ENCODE assay signal across 8 cellular contexts in genomic region chr4:184825394-184826314, GRCh38. TPM values are rescaled to one million over a fixed set of nuclear protein-coding genes. Genes with fewer than 3 reads are reported as not detected.
DNase-seq lines count a peak whose midpoint lies in the region; ATAC-seq and TF ChIP-seq lines count a peak whose summit lies in the region.

A gene with protein sequence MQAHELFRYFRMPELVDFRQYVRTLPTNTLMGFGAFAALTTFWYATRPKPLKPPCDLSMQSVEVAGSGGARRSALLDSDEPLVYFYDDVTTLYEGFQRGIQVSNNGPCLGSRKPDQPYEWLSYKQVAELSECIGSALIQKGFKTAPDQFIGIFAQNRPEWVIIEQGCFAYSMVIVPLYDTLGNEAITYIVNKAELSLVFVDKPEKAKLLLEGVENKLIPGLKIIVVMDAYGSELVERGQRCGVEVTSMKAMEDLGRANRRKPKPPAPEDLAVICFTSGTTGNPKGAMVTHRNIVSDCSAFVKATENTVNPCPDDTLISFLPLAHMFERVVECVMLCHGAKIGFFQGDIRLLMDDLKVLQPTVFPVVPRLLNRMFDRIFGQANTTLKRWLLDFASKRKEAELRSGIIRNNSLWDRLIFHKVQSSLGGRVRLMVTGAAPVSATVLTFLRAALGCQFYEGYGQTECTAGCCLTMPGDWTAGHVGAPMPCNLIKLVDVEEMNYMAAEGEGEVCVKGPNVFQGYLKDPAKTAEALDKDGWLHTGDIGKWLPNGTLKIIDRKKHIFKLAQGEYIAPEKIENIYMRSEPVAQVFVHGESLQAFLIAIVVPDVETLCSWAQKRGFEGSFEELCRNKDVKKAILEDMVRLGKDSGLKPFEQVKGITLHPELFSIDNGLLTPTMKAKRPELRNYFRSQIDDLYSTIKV (minus strand): TSS chr4:184825968. CDS start chr4:184803514, 22,454 bp downstream.

- DNase-seq in DMS79 treated with DMSO at 0.1 percent for 48 hours (lab: John Stamatoyannopoulos, UW) = peak; percentile 13
- no peak for DNase-seq in DMS79 (lab: John Stamatoyannopoulos, UW)
- peak; percentile 56 for DNase-seq in NCI-H1436 (lab: John Stamatoyannopoulos, UW)
- peak; percentile 53 for DNase-seq in activated CD4-positive, CD25-positive, alpha-beta regulatory T cell treated with anti-CD3 and anti-CD28 coated beads, Interleukin-2, amount 50 U/mL, for 16 hours (ENCODE audit: low read depth, low spot score)
- DNase-seq in caudate nucleus (lab: John Stamatoyannopoulos, UW) = peak in 60 of 61 donors; percentile 9 to 90 (median 72)
- DNase-seq in kidney epithelial cell (ENCODE audit: low read depth) = no peak
- peak; percentile 49 to 63 for DNase-seq in stimulated activated CD4-positive, alpha-beta T cell treated with anti-CD3 and anti-CD28 coated beads, Interleukin-1b, Interleukin-23, amount 100 ng/mL, for 1 hour (ENCODE audit: low read depth in 2 of 2)

- peak within 1 kb of the TSS; percentile 80 for H3K4me3 ChIP-seq in kidney epithelial cell (ENCODE audit: low read depth, low read length)

- no peaks in the 10 kb centered on the region for H3K36me3 ChIP-seq in kidney epithelial cell (ENCODE audit: control insufficient read depth, insufficient read depth, low read length)

- H3K27me3 ChIP-seq in kidney epithelial cell (ENCODE audit: control insufficient read depth, insufficient read depth, low read length) = no peaks in the 10 kb centered on the region

- H3K27ac ChIP-seq in caudate nucleus (ENCODE audit: low read depth, low read length) = peak within 1 kb of the TSS; percentile 83

- TF ChIP-seq CTCF in kidney epithelial cell (IDR thresholded peaks at IDR 0.05; ENCODE audit: insufficient read depth, low read length, poor library complexity, severe bottlenecking) = no peak

- peak; percentile 67 for ATAC-seq in HG02763 (IDR thresholded peaks at IDR 0.05; ENCODE audit: unreplicated experiment)

RNA-seq across cellular contexts. Expression of the gene that starts here (rescaled TPM):
- 35.0 and 42.9 TPM in 2 replicates for total RNA-seq in kidney epithelial cell

Comparison
In these comparisons a context has a peak if more than half of its experiments do, and no peak if none do; other contexts are left out.
1. DNase-seq: peak in DMS79 treated with DMSO at 0.1 percent for 48 hours (single experiment), NCI-H1436 (single experiment), activated CD4-positive, CD25-positive, alpha-beta regulatory T cell treated with anti-CD3 and anti-CD28 coated beads, Interleukin-2, amount 50 U/mL, for 16 hours (single experiment), caudate nucleus (60 of 61) and stimulated activated CD4-positive, alpha-beta T cell treated with anti-CD3 and anti-CD28 coated beads, Interleukin-1b, Interleukin-23, amount 100 ng/mL, for 1 hour (2 of 2); none in DMS79 (single experiment) and kidney epithelial cell (single experiment).